ENCODE assay signal across 18 cellular contexts in genomic region chr3:172057624-172058023, GRCh38. TPM values are rescaled to one million over a fixed set of nuclear protein-coding genes. Genes with fewer than 3 reads are reported as not detected.
DNase-seq lines count a peak whose midpoint lies in the region; ATAC-seq, FAIRE-seq and TF ChIP-seq lines count a peak whose summit lies in the region.
"Had no signal": no experiment of that assay in that cellular context is flagged by ENCODE, and none has a peak within 500 bp of the region (broad histone marks: within the 10 kb centered on the region; RNA-seq: fewer than 3 reads in every experiment).

No MANE protein-coding gene starts in this region.

- no peak overlapping the region for H3K9ac ChIP-seq in HepG2 (ENCODE audit: insufficient read depth, low read depth, low read length)
- H3K9ac ChIP-seq: BLaER1 had no signal

- intact Hi-C loops in HepG2 (cut with micrococcal nuclease; ENCODE audit: unreplicated experiment), result no loop called here
- intact Hi-C loops in right lobe of liver (cut with DNase I), result no loop called here
- intact Hi-C loops in prostate gland (cut with DNase I), result no loop called here

- CTCF ChIA-PET in HepG2 (lab: Yijun Ruan, JAX; ENCODE audit: low intra/inter-chr PET ratio, low total read pairs), result no interaction called here
- CTCF ChIA-PET in WTC11 (lab: Charles Lee), result no interaction called here

- in situ Hi-C loops in HepG2 (cut with HindIII; ENCODE audit: extremely low pct_ligation_motif_present, low pct_unique_long_range_greater_than_20kb), result no loop called here

- H2AFZ ChIP-seq in HepG2 (ENCODE audit: low read length), result no peak overlapping the region

- peaks cover 58 to 70% of the 10 kb centered on the region in 2 donors for H3K4me1 Mint-ChIP-seq in natural killer cell treated with Interleukin-12 subunit alpha and Interleukin-12 subunit beta and Interleukin-15 and Interleukin-18, amount 100 ng/mL, for 72 hours (ENCODE audit: low read depth in 2 of 2)
- peaks cover 50% of the 10 kb centered on the region for H3K4me1 Mint-ChIP-seq in WTC11

- H3K4me2 ChIP-seq in HepG2 (ENCODE audit: low read depth, low read length), result peak overlapping the region; percentile 58; the same call in 1 of the 2 replicates
- H3K4me2 ChIP-seq: BLaER1 had no signal

- TF ChIP-seq EP300 in HepG2 (IDR thresholded peaks at IDR 0.05; ENCODE audit: low read depth in 2 of 2, low read length in 2 of 2) (no peak), HepG2 (CRISPR knock-in tag; IDR thresholded peaks at IDR 0.05; ENCODE audit: borderline replicate concordance) (no peak)

- POLR2A ChIA-PET in HepG2 (lab: Yijun Ruan, JAX) (interaction anchor here (1.1 kb wide), 1 partner anchor 15 kb away, joined by 4 read pairs; no protein-coding TSS in a partner anchor), WTC11 (lab: Charles Lee) (no interaction called here)

- H3K27ac Mint-ChIP-seq in natural killer cell treated with Interleukin-12 subunit alpha and Interleukin-12 subunit beta and Interleukin-15 and Interleukin-18, amount 100 ng/mL, for 72 hours, result peak overlapping the region; percentile 67 to 86
- no peak overlapping the region for H3K27ac Mint-ChIP-seq in WTC11
- H3K27ac Mint-ChIP-seq: CD8-positive, alpha-beta T cell had no signal

- peak overlapping the region; percentile 47 for H3K27ac ChIP-seq in HepG2 (ENCODE audit: extremely low read length, insufficient read depth, low read length)
- H3K27ac ChIP-seq in right lobe of liver, result peak overlapping the region in 1 of 3 donors; percentile 92
- H3K27ac ChIP-seq in prostate gland, result no peak overlapping the region
- H3K27ac ChIP-seq: BLaER1, RWPE1 had no signal

- H3K36me3 Mint-ChIP-seq in natural killer cell treated with Interleukin-12 subunit alpha and Interleukin-12 subunit beta and Interleukin-15 and Interleukin-18, amount 100 ng/mL, for 72 hours, result peaks cover 15% of the 10 kb centered on the region
- peaks cover under 1% of the 10 kb centered on the region; the same call in 1 of the 2 replicates for H3K36me3 Mint-ChIP-seq in WTC11

- peaks cover 96% of the 10 kb centered on the region for H3K79me2 ChIP-seq in HepG2 (ENCODE audit: insufficient read depth, low read length)

- no peaks in the 10 kb centered on the region for H3K9me3 Mint-ChIP-seq in natural killer cell treated with Interleukin-12 subunit alpha and Interleukin-12 subunit beta and Interleukin-15 and Interleukin-18, amount 100 ng/mL, for 72 hours
- H3K9me3 Mint-ChIP-seq in WTC11, result no peaks in the 10 kb centered on the region
- H3K9me3 Mint-ChIP-seq: CD8-positive, alpha-beta T cell had no signal

- H3K4me1 ChIP-seq in HepG2 (ENCODE audit: insufficient read depth, low read length), result peaks cover 100% of the 10 kb centered on the region
- peaks cover 0 to 55% (median 14%) of the 10 kb centered on the region in 4 donors for H3K4me1 ChIP-seq in right lobe of liver
- no peaks in the 10 kb centered on the region for H3K4me1 ChIP-seq in prostate gland (replicated peaks)

- BruUV-seq in HepG2 (replicated peaks; lab: Mats Ljungman, UMichigan), result no TSS peak

- H3K27me3 Mint-ChIP-seq in natural killer cell treated with Interleukin-12 subunit alpha and Interleukin-12 subunit beta and Interleukin-15 and Interleukin-18, amount 100 ng/mL, for 72 hours, result no peaks in the 10 kb centered on the region
- H3K27me3 Mint-ChIP-seq in WTC11 (ENCODE audit: low read depth), result no peaks in the 10 kb centered on the region

- H3K27me3 ChIP-seq in HepG2 (ENCODE audit: control insufficient read depth in 1 of 2, insufficient read depth in 2 of 2, low read length in 2 of 2) (no peaks in the 10 kb centered on the region), right lobe of liver (no peaks in the 10 kb centered on the region), prostate gland (replicated peaks; ENCODE audit: insufficient read depth) (no peaks in the 10 kb centered on the region)
- H3K27me3 ChIP-seq: BLaER1 had no signal

- H3K4me3 ChIP-seq in HepG2 (replicated peaks in 1 of 3; ENCODE audit: insufficient read depth in 1 of 3, low read depth in 2 of 3, low read length in 3 of 3), result no peak overlapping the region; a peak in 2 of 6 replicates
- H3K4me3 ChIP-seq in right lobe of liver, result no peak overlapping the region
- no peak overlapping the region for H3K4me3 ChIP-seq in prostate gland
- H3K4me3 ChIP-seq: BLaER1 had no signal

- no peak for TF ChIP-seq RAD21 in HepG2 (CRISPR knock-in tag; IDR thresholded peaks at IDR 0.05)

- FAIRE-seq in HepG2 (lab: Jason Lieb, UNC), result no peak
- FAIRE-seq: GM18507 had no signal

- no peak for TF ChIP-seq POLR2A in HepG2 (IDR thresholded peaks at IDR 0.05; ENCODE audit: insufficient read depth in 1 of 2, low read depth in 2 of 2, low read length in 2 of 2)
- no peak for TF ChIP-seq POLR2A in right lobe of liver (IDR thresholded peaks at IDR 0.05)
- no peak for TF ChIP-seq POLR2A in prostate gland (IDR thresholded peaks at IDR 0.05)

- TF ChIP-seq CTCF in HepG2 (CRISPR knock-in tag; IDR thresholded peaks at IDR 0.05) (no peak), right lobe of liver (IDR thresholded peaks at IDR 0.05) (no peak), WTC11 (IDR thresholded peaks at IDR 0.05) (no peak), prostate gland (IDR thresholded peaks at IDR 0.05) (no peak)

- H4K20me1 ChIP-seq in HepG2 (ENCODE audit: insufficient read depth, low read length), result peaks cover 92% of the 10 kb centered on the region

- H3K36me3 ChIP-seq in HepG2 (replicated peaks in 1 of 2; ENCODE audit: control insufficient read depth in 1 of 2, insufficient read depth in 2 of 2, low read length in 2 of 2) (peaks cover 5 to 40% of the 10 kb centered on the region in 2 experiments), right lobe of liver (peaks cover 0 to 4% (median 0%) of the 10 kb centered on the region in 4 donors), prostate gland (no peaks in the 10 kb centered on the region)
- H3K36me3 ChIP-seq: BLaER1 had no signal

- ATAC-seq in HepG2, result no peak
- no peak for ATAC-seq in right lobe of liver
- ATAC-seq in SK-N-SH treated with all-trans-retinoic acid at 6 μM for 48 hours, result peak; percentile 37
- ATAC-seq in natural killer cell treated with Interleukin-12 subunit alpha and Interleukin-12 subunit beta and Interleukin-15 and Interleukin-18, amount 100 ng/mL, for 72 hours, result no peak
- no peak for ATAC-seq in GM21529 (IDR thresholded peaks at IDR 0.05; ENCODE audit: unreplicated experiment)
- no peak for ATAC-seq in WTC11
- ATAC-seq: CD8-positive, alpha-beta T cell had no signal

- no peaks in the 10 kb centered on the region for H3K9me3 ChIP-seq in HepG2 (ENCODE audit: low read length)
- H3K9me3 ChIP-seq in right lobe of liver, result no peaks in the 10 kb centered on the region
- H3K9me3 ChIP-seq in prostate gland, result no peaks in the 10 kb centered on the region
- H3K9me3 ChIP-seq: BLaER1 had no signal

- H3K4me3 Mint-ChIP-seq in natural killer cell treated with Interleukin-12 subunit alpha and Interleukin-12 subunit beta and Interleukin-15 and Interleukin-18, amount 100 ng/mL, for 72 hours, result no peak overlapping the region
- no peak overlapping the region for H3K4me3 Mint-ChIP-seq in WTC11
- H3K4me3 Mint-ChIP-seq: CD8-positive, alpha-beta T cell had no signal

- no peak for DNase-seq in HepG2 (ENCODE audit: low spot score)
- DNase-seq in right lobe of liver, result no peak
- no peak for DNase-seq in natural killer cell treated with Interleukin-12 subunit alpha and Interleukin-12 subunit beta and Interleukin-15 and Interleukin-18, amount 100 ng/mL, for 72 hours (ENCODE audit: low spot score)
- no peak for DNase-seq in activated gamma-delta T cell (lab: John Stamatoyannopoulos, UW)
- no peak for DNase-seq in WTC11 (ENCODE audit: low spot score)
- no peak for DNase-seq in prostate gland (ENCODE audit: low spot score)
- DNase-seq: CD8-positive, alpha-beta T cell; DMS79; KG1; NCI-H1105 treated with DMSO at 0.1 percent for 48 hours; NCI-H1694; NCI-H510A treated with DMSO at 0.1 percent for 48 hours; NCI-H82 had no signal

RNA-seq across cellular contexts. Expression of gene FNDC3B, which starts 18.2 kb away (rescaled TPM):
- 103 and 110 TPM in 2 replicates for total RNA-seq in HepG2 (2016; rRNA removed; fragmentation: Illumina TruSeq; extraction: Trizol)
- total RNA-seq in HepG2 (2016; cell fraction: cytosol; rRNA removed; fragmentation: Illumina TruSeq; extraction: Trizol; ENCODE audit: low read depth), result 133 and 147 TPM in 2 replicates
- 93.9 TPM in 2 replicates for total RNA-seq in HepG2 (2016; cell fraction: insoluble cytoplasmic fraction; rRNA removed; fragmentation: Illumina TruSeq; extraction: Trizol)
- total RNA-seq in HepG2 (2016; cell fraction: membrane; rRNA removed; fragmentation: Illumina TruSeq; extraction: Trizol), result 73.4 and 76.7 TPM in 2 replicates
- 222 and 239 TPM in 2 replicates for total RNA-seq in HepG2 (2016; cell fraction: nucleus; rRNA removed; fragmentation: Illumina TruSeq; extraction: Trizol)
- 74.8 and 82.8 TPM in 2 replicates for polyA plus RNA-seq in HepG2 (2011; rRNA removed)
- polyA plus RNA-seq in HepG2 (2011; cell fraction: cytosol; rRNA removed), result 26.6 and 44.0 TPM in 2 replicates
- polyA plus RNA-seq in HepG2 (2011; cell fraction: nucleus; rRNA removed), result 159 and 177 TPM in 2 replicates
- polyA plus RNA-seq in HepG2 (2012), result 100 and 116 TPM in 2 replicates
- polyA plus RNA-seq in HepG2 (2016; cell fraction: cytosol; fragmentation: Illumina TruSeq; extraction: Trizol; ENCODE audit: low read depth), result 18.9 and 23.3 TPM in 2 replicates
- polyA plus RNA-seq in HepG2 (2016; cell fraction: insoluble cytoplasmic fraction; fragmentation: Illumina TruSeq; extraction: Trizol; ENCODE audit: low read depth), result 71.0 and 74.2 TPM in 2 replicates
- 23.8 and 25.2 TPM in 2 replicates for polyA plus RNA-seq in HepG2 (2016; cell fraction: membrane; fragmentation: Illumina TruSeq; extraction: Trizol; ENCODE audit: low read depth)
- polyA plus RNA-seq in HepG2 (2016; cell fraction: nucleus; fragmentation: Illumina TruSeq; extraction: Trizol; ENCODE audit: insufficient read depth, low read depth), result 67.2 and 72.5 TPM in 2 replicates
- 83.1 and 705 TPM in 2 replicates for polyA minus RNA-seq in HepG2 (2011; rRNA and poly(A)+ RNA removed; ENCODE audit: low replicate concordance)
- 129 and 146 TPM in 2 replicates for polyA minus RNA-seq in HepG2 (2011; cell fraction: cytosol; rRNA and poly(A)+ RNA removed)
- polyA minus RNA-seq in HepG2 (2011; cell fraction: nucleus; rRNA and poly(A)+ RNA removed), result 1,231 and 1,245 TPM in 2 replicates
- total RNA-seq in right lobe of liver, result 100 to 1,000 TPM in 1 of 6 experiments, 10 to 100 TPM in 5; 40.2 to 184 (median 63.5) TPM
- total RNA-seq in natural killer cell treated with Interleukin-12 subunit alpha and Interleukin-12 subunit beta and Interleukin-15 and Interleukin-18, amount 100 ng/mL, for 72 hours, result 100 to 1,000 TPM; 149 to 217 TPM
- total RNA-seq in WTC11 (2021), result 40.7 to 44.5 TPM (median 42.8 TPM) in 3 replicates
- total RNA-seq in prostate gland, result 10 to 100 TPM; 35.9 to 62.4 TPM
